1 cellular context compared by ENCODE assay signal in genomic region chr4:85128246-85129204, GRCh38.
TF ChIP-seq lines count a peak whose summit lies in the region.

No MANE protein-coding gene starts in this region.

TF ChIP-seq in HCT116, 20 proteins besides CTCF, POLR2A, EP300 and RAD21:
- TF ChIP-seq EZH2 (IDR thresholded peaks at IDR 0.05) (no peak), SIN3A (IDR thresholded peaks at IDR 0.05; ENCODE audit: low read depth) (no peak), JUND (IDR thresholded peaks at IDR 0.05) (no peak), TCF7L2 (IDR thresholded peaks at IDR 0.05; ENCODE audit: borderline replicate concordance, extremely low read depth, insufficient read depth, insufficient read length) (no peak)
